18 cellular contexts compared by ENCODE assay signal in genomic region chr6:68054776-68055175, GRCh38.
DNase-seq lines count a peak whose midpoint lies in the region; TF ChIP-seq lines count a peak whose summit lies in the region.
"Had no signal": no experiment of that assay in that cellular context is flagged by ENCODE, and none has a peak within 500 bp of the region (broad histone marks: within the 10 kb centered on the region; RNA-seq: fewer than 3 reads in every experiment).

No MANE protein-coding gene starts in this region.

- DNase-seq in ELR (ENCODE audit: low read depth), result peak; percentile 13
- DNase-seq in SK-N-MC (ENCODE audit: low read depth, low spot score), result no peak
- peak; percentile 31 to 50 for DNase-seq in fibroblast of lung (ENCODE audit: low read depth in 2 of 2)
- DNase-seq in non-pigmented ciliary epithelial cell (ENCODE audit: low read depth), result peak; percentile 40
- DNase-seq in activated CD4-positive, alpha-beta T cell treated with anti-CD3 and anti-CD28 coated beads for 1 hour, result no peak
- no peak for DNase-seq in NCI-H226
- DNase-seq in mesendoderm, result no peak
- no peak for DNase-seq in activated naive CD4-positive, alpha-beta T cell treated with Interleukin-2 at 50 U/mL for 16 hours
- DNase-seq: CD8-positive, alpha-beta memory T cell; GF-D8; GOT3; IMR-90; NCI-H1417; NCI-H187 treated with DMSO at 0.1 percent for 48 hours; NCI-H748 treated with DMSO at 0.1 percent for 48 hours; RPMI8226; SIG-M5 had no signal

- H3K9ac ChIP-seq in SK-N-MC (ENCODE audit: insufficient read length) (no peak overlapping the region), fibroblast of lung (ENCODE audit: insufficient read depth, low read length) (no peak overlapping the region), mesendoderm (ENCODE audit: low read length) (no peak overlapping the region)
- H3K9ac ChIP-seq: BLaER1 treated with 17β-estradiol and CSF1 and Interleukin-3, amounts not matched to agents 10 nM and 100 nM had no signal

- H3K36me3 ChIP-seq in SK-N-MC (ENCODE audit: insufficient read depth, low read length) (no peaks in the 10 kb centered on the region), fibroblast of lung (ENCODE audit: control insufficient read depth, insufficient read depth, low read length) (no peaks in the 10 kb centered on the region), mesendoderm (ENCODE audit: control insufficient read depth, insufficient read depth, low read length) (no peaks in the 10 kb centered on the region)
- H3K36me3 ChIP-seq: BLaER1 treated with 17β-estradiol and CSF1 and Interleukin-3, amounts not matched to agents 10 nM and 100 nM had no signal

- H3K4me2 ChIP-seq in fibroblast of lung (ENCODE audit: extremely low read depth, insufficient read depth, low read length) (no peak overlapping the region), mesendoderm (ENCODE audit: low read length) (no peak overlapping the region)
- H3K4me2 ChIP-seq: BLaER1 treated with 17β-estradiol and CSF1 and Interleukin-3, amounts not matched to agents 10 nM and 100 nM had no signal

- H3K4me1 ChIP-seq in fibroblast of lung (ENCODE audit: control insufficient read depth, extremely low read depth, insufficient read depth, low read length) (no peaks in the 10 kb centered on the region), mesendoderm (ENCODE audit: control insufficient read depth, low read depth, low read length) (no peaks in the 10 kb centered on the region)
- H3K4me1 ChIP-seq: BLaER1 treated with 17β-estradiol and CSF1 and Interleukin-3, amounts not matched to agents 10 nM and 100 nM had no signal

- no peak overlapping the region for H3K56ac ChIP-seq in mesendoderm (ENCODE audit: low read length)

- H3K4ac ChIP-seq in mesendoderm (ENCODE audit: low read depth, low read length), result no peak overlapping the region

- peak overlapping the region; percentile 36 for H3K4me3 ChIP-seq in SK-N-MC
- H3K4me3 ChIP-seq in fibroblast of lung (replicated peaks in 1 of 4; ENCODE audit: control extremely low read depth in 1 of 4, insufficient read depth in 1 of 4, low read depth in 3 of 4, low read length in 4 of 4), result no peak overlapping the region
- H3K4me3 ChIP-seq in mesendoderm (ENCODE audit: low read length), result no peak overlapping the region
- H3K4me3 ChIP-seq: BLaER1 treated with 17β-estradiol and CSF1 and Interleukin-3, amounts not matched to agents 10 nM and 100 nM had no signal

- no peak for TF ChIP-seq CTCF in fibroblast of lung (conservative IDR thresholded peaks at IDR 0.05 in 1 of 2, IDR thresholded peaks at IDR 0.05 in 1 of 2; ENCODE audit: low read depth in 1 of 2, low read length in 2 of 2)

- H2BK120ac ChIP-seq in mesendoderm (ENCODE audit: low read depth, low read length), result no peak overlapping the region

- H2AFZ ChIP-seq in fibroblast of lung (ENCODE audit: low read length), result no peak overlapping the region

- H3K27me3 ChIP-seq in fibroblast of lung (ENCODE audit: control insufficient read depth, insufficient read depth, low read length), result no peaks in the 10 kb centered on the region
- H3K27me3 ChIP-seq in mesendoderm (ENCODE audit: insufficient read depth, low read length, poor library complexity), result no peaks in the 10 kb centered on the region
- H3K27me3 ChIP-seq: BLaER1 treated with 17β-estradiol and CSF1 and Interleukin-3, amounts not matched to agents 10 nM and 100 nM had no signal

- H4K20me1 ChIP-seq in fibroblast of lung (ENCODE audit: control insufficient read depth, extremely low read depth, insufficient read depth, low read length), result no peaks in the 10 kb centered on the region
- H4K20me1 ChIP-seq: BLaER1 treated with 17β-estradiol and CSF1 and Interleukin-3, amounts not matched to agents 10 nM and 100 nM had no signal

- no peak overlapping the region for H2BK15ac ChIP-seq in mesendoderm (replicated peaks; ENCODE audit: low read depth)

- H4K5ac ChIP-seq in mesendoderm (ENCODE audit: low read length), result no peak overlapping the region

- H3K9me3 ChIP-seq in SK-N-MC (ENCODE audit: low read depth, low read length), result peaks cover 5% of the 10 kb centered on the region; the same call in 1 of the 2 replicates
- no peaks in the 10 kb centered on the region for H3K9me3 ChIP-seq in fibroblast of lung (ENCODE audit: control insufficient read depth, insufficient read depth, low read depth, low read length)

- no peak overlapping the region for H2BK5ac ChIP-seq in mesendoderm (ENCODE audit: low read length)

- H2AK5ac ChIP-seq in mesendoderm (ENCODE audit: low read length), result no peak overlapping the region

- no peaks in the 10 kb centered on the region for H3K79me1 ChIP-seq in mesendoderm (ENCODE audit: low read length)

- WGBS in mesendoderm (ENCODE audit: extremely low coverage, insufficient coverage, low lambda C conversion rate), result no CpG with 5 or more reads among the region's 1 CpG

- H3K27ac ChIP-seq in SK-N-MC, result peak overlapping the region; percentile 79
- H3K27ac ChIP-seq in fibroblast of lung (ENCODE audit: insufficient read depth, low read length), result no peak overlapping the region
- no peak overlapping the region for H3K27ac ChIP-seq in mesendoderm (ENCODE audit: low read depth, low read length)
- H3K27ac ChIP-seq: BLaER1 treated with 17β-estradiol and CSF1 and Interleukin-3, amounts not matched to agents 10 nM and 100 nM had no signal

- no peak overlapping the region for H3K18ac ChIP-seq in mesendoderm (ENCODE audit: low read length)

- H3K79me2 ChIP-seq in fibroblast of lung (ENCODE audit: control insufficient read depth, insufficient read depth, low read length), result no peaks in the 10 kb centered on the region
- no peaks in the 10 kb centered on the region for H3K79me2 ChIP-seq in mesendoderm (ENCODE audit: control insufficient read depth, insufficient read depth, low read length)

- H4K8ac ChIP-seq in mesendoderm (ENCODE audit: low read depth, low read length), result no peak overlapping the region

- no peak overlapping the region for H3K23ac ChIP-seq in mesendoderm (ENCODE audit: low read length)

Comparison
In these comparisons a context has a peak if more than half of its experiments do, and no peak if none do; other contexts are left out.
1. DNase-seq: peak in ELR (single experiment), fibroblast of lung (2 of 2) and non-pigmented ciliary epithelial cell (single experiment); none in SK-N-MC (single experiment), activated CD4-positive, alpha-beta T cell treated with anti-CD3 and anti-CD28 coated beads for 1 hour (single experiment), NCI-H226 (single experiment), mesendoderm (single experiment) and activated naive CD4-positive, alpha-beta T cell treated with Interleukin-2 at 50 U/mL for 16 hours (single experiment).